Comparison of ENCODE assay signal across 10 cellular contexts in genomic region chr12:104578453-104578852, GRCh38.
DNase-seq lines count a peak whose midpoint lies in the region; ATAC-seq and TF ChIP-seq lines count a peak whose summit lies in the region.
"Had no signal": no experiment of that assay in that cellular context is flagged by ENCODE, and none has a peak within 500 bp of the region (broad histone marks: within the 10 kb centered on the region; RNA-seq: fewer than 3 reads in every experiment).

No MANE protein-coding gene starts in this region.

- H3K79me1 ChIP-seq in IMR-90 (ENCODE audit: low read depth in 1 of 2, low read length in 2 of 2) (no peaks in the 10 kb centered on the region), H9 (ENCODE audit: insufficient read depth, low read depth, low read length, poor library complexity, severe bottlenecking) (no peaks in the 10 kb centered on the region)

- no peak overlapping the region for H3T11ph ChIP-seq in H9 (ENCODE audit: low read length)

- peaks cover 13% of the 10 kb centered on the region for H3K9me1 ChIP-seq in IMR-90 (ENCODE audit: insufficient read depth, low read length)

- H4K8ac ChIP-seq in IMR-90 (ENCODE audit: low read depth in 2 of 2, low read length in 2 of 2) (no peak overlapping the region), H9 (replicated peaks; ENCODE audit: insufficient read length, low read depth, low read length) (no peak overlapping the region)

- H3K27ac ChIP-seq in CD4-positive, alpha-beta T cell (ENCODE audit: low read depth, low read length) = no peak overlapping the region
- H3K27ac ChIP-seq in IMR-90 (ENCODE audit: insufficient read depth, low read length) (no peak overlapping the region), neural progenitor cell (no peak overlapping the region), caudate nucleus (ENCODE audit: low read depth, low read length) (no peak overlapping the region), H9 (ENCODE audit: insufficient read length, low read depth, low read length) (no peak overlapping the region)
- H3K27ac ChIP-seq: suprapubic skin had no signal

- POLR2A ChIA-PET in CD4-positive, alpha-beta T cell (lab: Charles Lee) = no interaction called here
- POLR2A ChIA-PET in IMR-90 (lab: Charles Lee; ENCODE audit: unreplicated experiment) = no interaction called here

- H3K9me3 Mint-ChIP-seq in CD4-positive, alpha-beta T cell = no peaks in the 10 kb centered on the region
- H3K9me3 Mint-ChIP-seq in brain = peaks cover 0 to 9% (median 4%) of the 10 kb centered on the region in 5 experiments
- H3K9me3 Mint-ChIP-seq in neural progenitor cell = peaks cover 4% of the 10 kb centered on the region
- no peaks in the 10 kb centered on the region; a peak in 1 of 5 replicates for H3K9me3 Mint-ChIP-seq in H9
- H3K9me3 Mint-ChIP-seq: activated B cell treated with CpG ODN at 0.5 μM for 24 hours had no signal

- H3K27me3 ChIP-seq in CD4-positive, alpha-beta T cell (ENCODE audit: control insufficient read depth, insufficient read depth, low read length) = no peaks in the 10 kb centered on the region
- H3K27me3 ChIP-seq in IMR-90 (ENCODE audit: control insufficient read depth, insufficient read depth, low read length) (no peaks in the 10 kb centered on the region; the same call in 1 of the 2 replicates), neural progenitor cell (no peaks in the 10 kb centered on the region), H9 (ENCODE audit: insufficient read depth, low read length) (no peaks in the 10 kb centered on the region)
- H3K27me3 ChIP-seq: suprapubic skin had no signal

- H3K9ac ChIP-seq in IMR-90 (ENCODE audit: low read depth, low read length) = no peak overlapping the region
- no peak overlapping the region for H3K9ac ChIP-seq in neural progenitor cell
- H3K9ac ChIP-seq in H9 (ENCODE audit: extremely low read depth, insufficient read length, low read length) = no peak overlapping the region

- no peak overlapping the region for H2BK120ac ChIP-seq in IMR-90 (ENCODE audit: low read depth, low read length)
- H2BK120ac ChIP-seq in H9 (ENCODE audit: low read depth, low read length, poor library complexity, severe bottlenecking) = no peak overlapping the region

- intact Hi-C loops in CD4-positive, alpha-beta T cell (cut with DNase I, micrococcal nuclease) = no loop called here
- intact Hi-C loops in IMR-90 (cut with micrococcal nuclease) = no loop called here

- H4K91ac ChIP-seq in IMR-90 (ENCODE audit: insufficient read depth, low read depth, low read length) = no peak overlapping the region
- H4K91ac ChIP-seq in H9 (ENCODE audit: insufficient read length, low read depth, low read length) = no peak overlapping the region

- H3K4ac ChIP-seq in IMR-90 (ENCODE audit: low read depth, low read length) = no peak overlapping the region
- H3K4ac ChIP-seq in H9 (ENCODE audit: low read depth, low read length) = no peak overlapping the region

- no peak overlapping the region for H4K5ac ChIP-seq in IMR-90 (ENCODE audit: low read depth, low read length)
- no peak overlapping the region for H4K5ac ChIP-seq in H9 (ENCODE audit: insufficient read length, low read depth, low read length)

- H3K36me3 ChIP-seq in IMR-90 (ENCODE audit: control insufficient read depth, insufficient read depth, low read length) (no peaks in the 10 kb centered on the region), neural progenitor cell (no peaks in the 10 kb centered on the region)
- H3K36me3 ChIP-seq: suprapubic skin had no signal

- H3K4me3 ChIP-seq in IMR-90 (ENCODE audit: insufficient read depth, low read depth, low read length) (no peak overlapping the region), neural progenitor cell (no peak overlapping the region)
- H3K4me3 ChIP-seq: suprapubic skin had no signal

- H3K4me1 Mint-ChIP-seq in CD4-positive, alpha-beta T cell (ENCODE audit: low read depth) = peaks cover 81% of the 10 kb centered on the region
- H3K4me1 Mint-ChIP-seq in brain (peaks cover 37% of the 10 kb centered on the region), neural progenitor cell (peaks cover 13% of the 10 kb centered on the region), H9 (peaks cover 0 to 17% of the 10 kb centered on the region in 2 experiments; a peak in 2 of 4 replicates)

- H3K23ac ChIP-seq in IMR-90 (ENCODE audit: low read depth, low read length) (peak overlapping the region; percentile 52; the same call in 1 of the 2 replicates), H9 (ENCODE audit: insufficient read length, low read depth, low read length) (no peak overlapping the region)

- H2AK9ac ChIP-seq in IMR-90 (replicated peaks; ENCODE audit: low read depth, low read length, poor library complexity) = no peak overlapping the region

- H3K4me1 ChIP-seq in IMR-90 (ENCODE audit: control insufficient read depth, insufficient read depth, low read length) = peaks cover 11% of the 10 kb centered on the region
- H3K4me1 ChIP-seq in neural progenitor cell = no peaks in the 10 kb centered on the region
- H3K4me1 ChIP-seq in H9 (ENCODE audit: insufficient read depth, low read length) = no peaks in the 10 kb centered on the region
- H3K4me1 ChIP-seq: suprapubic skin had no signal

- no TSS peak for BruUV-seq in IMR-90 (replicated peaks; lab: Mats Ljungman, UMichigan)

- H2BK5ac ChIP-seq in IMR-90 (ENCODE audit: low read depth, low read length, poor library complexity, severe bottlenecking) (no peak overlapping the region), H9 (ENCODE audit: insufficient read length, low read length) (no peak overlapping the region)

- H3K4me2 ChIP-seq in IMR-90 (ENCODE audit: low read depth, low read length) (peak overlapping the region; percentile 25; the same call in 1 of the 2 replicates), neural progenitor cell (no peak overlapping the region), H9 (ENCODE audit: insufficient read depth, insufficient read length, low read length) (no peak overlapping the region)

- CTCF ChIA-PET in CD4-positive, alpha-beta T cell (lab: Charles Lee) = interaction anchor here (1.5 kb wide), 1 partner anchor 10 kb away, joined by 5 read pairs; no protein-coding TSS in a partner anchor
- CTCF ChIA-PET in IMR-90 (lab: Yijun Ruan, JAX) = no interaction called here

- H2AK5ac ChIP-seq in IMR-90 (ENCODE audit: low read depth, low read length) = no peak overlapping the region
- H2AK5ac ChIP-seq in H9 (ENCODE audit: insufficient read length, low read length) = no peak overlapping the region

- H2AFZ ChIP-seq in IMR-90 (replicated peaks; ENCODE audit: low read length, poor library complexity) (no peak overlapping the region), neural progenitor cell (replicated peaks) (no peak overlapping the region), H9 (ENCODE audit: low read length) (no peak overlapping the region)

- ATAC-seq in CD4-positive, alpha-beta T cell (ENCODE audit: poor library complexity) = no peak
- peak; percentile 74 for ATAC-seq in IMR-90 (ENCODE audit: low read depth)
- ATAC-seq in HG03280 (IDR thresholded peaks at IDR 0.05; ENCODE audit: unreplicated experiment) = no peak

- H3K36me3 Mint-ChIP-seq in CD4-positive, alpha-beta T cell (ENCODE audit: low read depth) = peaks cover 2% of the 10 kb centered on the region
- H3K36me3 Mint-ChIP-seq in brain (peaks cover 9% of the 10 kb centered on the region), neural progenitor cell (no peaks in the 10 kb centered on the region), H9 (ENCODE audit: insufficient read depth in 1 of 3, low read depth in 3 of 3) (peaks cover 0 to 4% (median 0%) of the 10 kb centered on the region in 3 experiments; a peak in 1 of 7 replicates)

- H2BK20ac ChIP-seq in IMR-90 (ENCODE audit: low read depth, low read length) (0 out of 2 replicates have a peak overlapping the region, but pooled peaks have one; percentile 21), H9 (ENCODE audit: low read depth, low read length, poor library complexity, severe bottlenecking) (no peak overlapping the region)

- no peaks in the 10 kb centered on the region for H3K27me3 Mint-ChIP-seq in CD4-positive, alpha-beta T cell
- peaks cover 4% of the 10 kb centered on the region for H3K27me3 Mint-ChIP-seq in brain
- peaks cover 3% of the 10 kb centered on the region for H3K27me3 Mint-ChIP-seq in neural progenitor cell (ENCODE audit: insufficient read depth, low read depth)
- H3K27me3 Mint-ChIP-seq in H9 (ENCODE audit: low read depth) = no peaks in the 10 kb centered on the region
- H3K27me3 Mint-ChIP-seq: activated B cell treated with CpG ODN at 0.5 μM for 24 hours had no signal

- dilution Hi-C loops in IMR-90 (cut with HindIII; ENCODE audit: low sequenced_read_pairs, unreplicated experiment) = no loop called here

- peak overlapping the region; percentile 25 for H3K27ac Mint-ChIP-seq in CD4-positive, alpha-beta T cell
- H3K27ac Mint-ChIP-seq in brain = peak overlapping the region in 3 of 5 experiments; percentile 4 to 55 (median 36)
- H3K27ac Mint-ChIP-seq in neural progenitor cell = no peak overlapping the region
- H3K27ac Mint-ChIP-seq in H9 = no peak overlapping the region

- H3K9me3 ChIP-seq in CD4-positive, alpha-beta T cell (ENCODE audit: control insufficient read depth, low read length) = no peaks in the 10 kb centered on the region
- no peaks in the 10 kb centered on the region for H3K9me3 ChIP-seq in IMR-90 (ENCODE audit: control insufficient read depth, insufficient read depth, low read length)
- H3K9me3 ChIP-seq in neural progenitor cell (ENCODE audit: low read depth) = no peaks in the 10 kb centered on the region
- no peaks in the 10 kb centered on the region for H3K9me3 ChIP-seq in H9 (ENCODE audit: control insufficient read depth, low read depth, low read length)
- H3K9me3 ChIP-seq: suprapubic skin had no signal

- WGBS in IMR-90 (ENCODE audit: extremely low coverage in 2 of 2, insufficient read length in 1 of 2), 2 experiments = 50% methylated on average over 1 of the region's 6 CpGs; no CpG with 5 or more reads in 1 of the 2 experiments
- WGBS in H9 (ENCODE audit: extremely low coverage, insufficient read length, low lambda C conversion rate) = no CpG with 5 or more reads among the region's 6 CpGs

- no peak overlapping the region for H3K4me3 Mint-ChIP-seq in CD4-positive, alpha-beta T cell
- H3K4me3 Mint-ChIP-seq in brain = no peak overlapping the region
- H3K4me3 Mint-ChIP-seq in neural progenitor cell = no peak overlapping the region
- H3K4me3 Mint-ChIP-seq in H9 = no peak overlapping the region
- H3K4me3 Mint-ChIP-seq: activated B cell treated with CpG ODN at 0.5 μM for 24 hours had no signal

- H3F3A ChIP-seq in neural progenitor cell (ENCODE audit: low read depth) = no peaks in the 10 kb centered on the region

- DNase-seq in CD4-positive, alpha-beta T cell = no peak
- peak; percentile 84 for DNase-seq in IMR-90
- peak; percentile 11 for DNase-seq in neural progenitor cell (ENCODE audit: low spot score)
- no peak for DNase-seq in OCI-M2 (lab: John Stamatoyannopoulos, UW; ENCODE audit: unreplicated experiment)
- DNase-seq in caudate nucleus (lab: John Stamatoyannopoulos, UW) = no peak
- no peak for DNase-seq in H9
- DNase-seq: activated B cell treated with CpG ODN at 0.5 μM for 24 hours had no signal

- H4K20me1 ChIP-seq in IMR-90 (ENCODE audit: insufficient read depth, low read length) (no peaks in the 10 kb centered on the region), neural progenitor cell (ENCODE audit: low read depth) (peaks cover 8% of the 10 kb centered on the region), H9 (ENCODE audit: control insufficient read depth, insufficient read depth, insufficient read length) (no peaks in the 10 kb centered on the region)

- no peak overlapping the region for H3K56ac ChIP-seq in IMR-90 (ENCODE audit: extremely low read depth, insufficient read depth, low read length)
- H3K56ac ChIP-seq in H9 (ENCODE audit: insufficient read length, low read depth, low read length) = no peak overlapping the region

- no peak for TF ChIP-seq RAD21 in IMR-90 (IDR thresholded peaks at IDR 0.05; ENCODE audit: low read length)

- TF ChIP-seq POLR2A in IMR-90 (IDR thresholded peaks at IDR 0.05; ENCODE audit: low read depth, low read length) = no peak

- no peaks in the 10 kb centered on the region for H3K23me2 ChIP-seq in H9 (ENCODE audit: insufficient read length, low read depth, low read length, poor library complexity, severe bottlenecking)

- no peak overlapping the region for H3K14ac ChIP-seq in IMR-90 (replicated peaks; ENCODE audit: low read depth, low read length)
- H3K14ac ChIP-seq in H9 (ENCODE audit: insufficient read depth, low read length) = no peak overlapping the region

- no peaks in the 10 kb centered on the region for H3K79me2 ChIP-seq in neural progenitor cell (ENCODE audit: low read depth)
- H3K79me2 ChIP-seq in H9 (ENCODE audit: insufficient read depth, low read length) = no peaks in the 10 kb centered on the region

- no peak overlapping the region for H3K18ac ChIP-seq in IMR-90 (ENCODE audit: low read depth, low read length)
- H3K18ac ChIP-seq in H9 (ENCODE audit: insufficient read length, low read depth, low read length) = no peak overlapping the region

- H2BK15ac ChIP-seq in IMR-90 (ENCODE audit: low read depth, low read length) = no peak overlapping the region
- H2BK15ac ChIP-seq in H9 (ENCODE audit: low read depth, low read length) = no peak overlapping the region

- no peak overlapping the region for H2BK12ac ChIP-seq in H9 (ENCODE audit: insufficient read length, low read depth, low read length)

- TF ChIP-seq CTCF in CD4-positive, alpha-beta T cell (IDR thresholded peaks at IDR 0.05) = no peak
- TF ChIP-seq CTCF in IMR-90 (conservative IDR thresholded peaks at IDR 0.05; ENCODE audit: low read depth, low read length) (no peak), brain (conservative IDR thresholded peaks at IDR 0.05) (no peak), neural progenitor cell (IDR thresholded peaks at IDR 0.05) (no peak), H9 (conservative IDR thresholded peaks at IDR 0.05) (no peak)

- in situ Hi-C loops in IMR-90 (cut with MboI; ENCODE audit: low sequenced_read_pairs) = no loop called here

Comparison
In these comparisons a context has a peak if more than half of its experiments do, and no peak if none do; other contexts are left out.
1. DNase-seq: peak in IMR-90 (single experiment) and neural progenitor cell (single experiment); none in CD4-positive, alpha-beta T cell (0 of 10), OCI-M2 (single experiment), caudate nucleus (0 of 61) and H9 (single experiment).
2. H3K27ac Mint-ChIP-seq: peak in CD4-positive, alpha-beta T cell (single experiment) and brain (3 of 5); none in neural progenitor cell (single experiment) and H9 (0 of 3).